In the genomic region with DNA sequence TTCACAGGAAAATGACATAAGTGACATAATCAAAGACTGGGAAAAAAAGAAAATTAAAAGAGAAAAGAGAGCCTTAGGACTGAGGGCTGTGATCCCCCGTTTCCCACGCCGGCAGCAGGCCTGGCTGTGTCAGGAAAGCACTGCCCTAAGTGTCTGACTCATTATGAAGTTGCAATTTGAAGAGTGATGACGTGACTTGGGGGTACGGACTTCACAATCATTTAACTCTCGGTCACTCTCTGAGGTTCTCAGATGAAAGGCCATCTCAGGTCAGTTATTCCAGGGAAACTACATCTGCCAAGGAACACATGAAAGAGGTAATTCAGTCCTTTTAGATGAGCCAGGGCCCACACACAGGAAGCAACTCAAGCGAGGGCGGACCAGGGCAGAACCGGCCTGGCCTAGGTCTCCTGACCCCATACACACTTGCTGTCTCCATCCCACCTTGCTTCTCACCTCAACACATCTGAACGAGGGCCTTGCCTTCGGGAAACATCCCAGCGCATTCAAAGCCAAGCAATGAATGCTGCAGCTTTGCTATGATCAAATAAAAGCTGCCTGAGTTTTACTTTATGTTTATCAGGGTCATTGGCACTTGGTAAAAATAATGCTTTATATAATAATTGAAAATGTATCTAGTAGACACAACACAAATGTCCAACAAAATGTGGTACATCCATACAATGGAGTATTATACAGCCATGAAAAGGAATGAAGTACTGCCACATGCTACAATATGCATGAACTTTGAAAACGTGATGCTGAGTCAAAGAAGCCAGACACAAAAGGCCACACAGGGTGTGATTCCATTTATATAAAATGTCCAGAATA, we compare ENCODE assay signal across 8 cellular contexts. TPM values are rescaled to one million over a fixed set of nuclear protein-coding genes. Genes with fewer than 3 reads are reported as not detected.
DNase-seq lines count a peak whose midpoint lies in the region; ATAC-seq and TF ChIP-seq lines count a peak whose summit lies in the region.

No MANE protein-coding gene starts in this region.

- DNase-seq in fibroblast of gingiva (ENCODE audit: low read depth), result peak; percentile 96
- DNase-seq in progenitor cell of endocrine pancreas (ENCODE audit: low spot score, unreplicated experiment), result no peak
- DNase-seq in occipital lobe (lab: John Stamatoyannopoulos, UW), result no peak
- DNase-seq in stimulated activated CD4-positive, alpha-beta T cell treated with anti-CD3 and anti-CD28 coated beads, Interleukin-4, amount 100 ng/mL, for 4 hours, result no peak

- peaks cover 39% of the 10 kb centered on the region for H3K4me1 Mint-ChIP-seq in progenitor cell of endocrine pancreas (ENCODE audit: low read depth)

- TF ChIP-seq CTCF in progenitor cell of endocrine pancreas (IDR thresholded peaks at IDR 0.05; ENCODE audit: unreplicated experiment), result no peak

- H3K27ac Mint-ChIP-seq in progenitor cell of endocrine pancreas, result no peak overlapping the region

- H3K36me3 Mint-ChIP-seq in progenitor cell of endocrine pancreas (ENCODE audit: insufficient read depth), result peaks cover 10% of the 10 kb centered on the region

- H3K27me3 Mint-ChIP-seq in progenitor cell of endocrine pancreas, result peaks cover 14% of the 10 kb centered on the region

- ATAC-seq in GM18520 (IDR thresholded peaks at IDR 0.05; ENCODE audit: unreplicated experiment) (peak; percentile 23), SK-N-SH treated with all-trans-retinoic acid at 6 μM for 48 hours (peak; percentile 42), HG03039 (IDR thresholded peaks at IDR 0.05; ENCODE audit: unreplicated experiment) (no peak), GM21825 (IDR thresholded peaks at IDR 0.05; ENCODE audit: unreplicated experiment) (no peak)

- peak overlapping the region; percentile 9 for H3K4me3 Mint-ChIP-seq in progenitor cell of endocrine pancreas (ENCODE audit: low read depth)

- H3K9me3 Mint-ChIP-seq in progenitor cell of endocrine pancreas (ENCODE audit: low read depth), result no peaks in the 10 kb centered on the region

TF ChIP-seq in SK-N-SH treated with all-trans-retinoic acid at 6 μM for 48 hours, 23 proteins besides CTCF, POLR2A, EP300 and RAD21:
- no peak for TF ChIP-seq GLIS3 (CRISPR knock-in tag; IDR thresholded peaks at IDR 0.05)
- TF ChIP-seq, protein P1, sequence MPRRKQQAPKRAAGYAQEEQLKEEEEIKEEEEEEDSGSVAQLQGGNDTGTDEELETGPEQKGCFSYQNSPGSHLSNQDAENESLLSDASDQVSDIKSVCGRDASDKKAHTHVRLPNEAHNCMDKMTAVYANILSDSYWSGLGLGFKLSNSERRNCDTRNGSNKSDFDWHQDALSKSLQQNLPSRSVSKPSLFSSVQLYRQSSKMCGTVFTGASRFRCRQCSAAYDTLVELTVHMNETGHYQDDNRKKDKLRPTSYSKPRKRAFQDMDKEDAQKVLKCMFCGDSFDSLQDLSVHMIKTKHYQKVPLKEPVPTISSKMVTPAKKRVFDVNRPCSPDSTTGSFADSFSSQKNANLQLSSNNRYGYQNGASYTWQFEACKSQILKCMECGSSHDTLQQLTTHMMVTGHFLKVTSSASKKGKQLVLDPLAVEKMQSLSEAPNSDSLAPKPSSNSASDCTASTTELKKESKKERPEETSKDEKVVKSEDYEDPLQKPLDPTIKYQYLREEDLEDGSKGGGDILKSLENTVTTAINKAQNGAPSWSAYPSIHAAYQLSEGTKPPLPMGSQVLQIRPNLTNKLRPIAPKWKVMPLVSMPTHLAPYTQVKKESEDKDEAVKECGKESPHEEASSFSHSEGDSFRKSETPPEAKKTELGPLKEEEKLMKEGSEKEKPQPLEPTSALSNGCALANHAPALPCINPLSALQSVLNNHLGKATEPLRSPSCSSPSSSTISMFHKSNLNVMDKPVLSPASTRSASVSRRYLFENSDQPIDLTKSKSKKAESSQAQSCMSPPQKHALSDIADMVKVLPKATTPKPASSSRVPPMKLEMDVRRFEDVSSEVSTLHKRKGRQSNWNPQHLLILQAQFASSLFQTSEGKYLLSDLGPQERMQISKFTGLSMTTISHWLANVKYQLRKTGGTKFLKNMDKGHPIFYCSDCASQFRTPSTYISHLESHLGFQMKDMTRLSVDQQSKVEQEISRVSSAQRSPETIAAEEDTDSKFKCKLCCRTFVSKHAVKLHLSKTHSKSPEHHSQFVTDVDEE (CRISPR knock-in tag; IDR thresholded peaks at IDR 0.05), result no peak
- TF ChIP-seq, protein P2, sequence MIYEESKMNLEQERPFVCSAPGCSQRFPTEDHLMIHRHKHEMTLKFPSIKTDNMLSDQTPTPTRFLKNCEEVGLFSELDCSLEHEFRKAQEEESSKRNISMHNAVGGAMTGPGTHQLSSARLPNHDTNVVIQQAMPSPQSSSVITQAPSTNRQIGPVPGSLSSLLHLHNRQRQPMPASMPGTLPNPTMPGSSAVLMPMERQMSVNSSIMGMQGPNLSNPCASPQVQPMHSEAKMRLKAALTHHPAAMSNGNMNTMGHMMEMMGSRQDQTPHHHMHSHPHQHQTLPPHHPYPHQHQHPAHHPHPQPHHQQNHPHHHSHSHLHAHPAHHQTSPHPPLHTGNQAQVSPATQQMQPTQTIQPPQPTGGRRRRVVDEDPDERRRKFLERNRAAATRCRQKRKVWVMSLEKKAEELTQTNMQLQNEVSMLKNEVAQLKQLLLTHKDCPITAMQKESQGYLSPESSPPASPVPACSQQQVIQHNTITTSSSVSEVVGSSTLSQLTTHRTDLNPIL (CRISPR knock-in tag; IDR thresholded peaks at IDR 0.05; ENCODE audit: low read depth), result 0 out of 2 replicates have a peak, but pooled peaks have one; percentile 33
- TF ChIP-seq ZNF565 (CRISPR knock-in tag; conservative IDR thresholded peaks at IDR 0.05; ENCODE audit: low read depth), result no peak
- TF ChIP-seq, protein P3, sequence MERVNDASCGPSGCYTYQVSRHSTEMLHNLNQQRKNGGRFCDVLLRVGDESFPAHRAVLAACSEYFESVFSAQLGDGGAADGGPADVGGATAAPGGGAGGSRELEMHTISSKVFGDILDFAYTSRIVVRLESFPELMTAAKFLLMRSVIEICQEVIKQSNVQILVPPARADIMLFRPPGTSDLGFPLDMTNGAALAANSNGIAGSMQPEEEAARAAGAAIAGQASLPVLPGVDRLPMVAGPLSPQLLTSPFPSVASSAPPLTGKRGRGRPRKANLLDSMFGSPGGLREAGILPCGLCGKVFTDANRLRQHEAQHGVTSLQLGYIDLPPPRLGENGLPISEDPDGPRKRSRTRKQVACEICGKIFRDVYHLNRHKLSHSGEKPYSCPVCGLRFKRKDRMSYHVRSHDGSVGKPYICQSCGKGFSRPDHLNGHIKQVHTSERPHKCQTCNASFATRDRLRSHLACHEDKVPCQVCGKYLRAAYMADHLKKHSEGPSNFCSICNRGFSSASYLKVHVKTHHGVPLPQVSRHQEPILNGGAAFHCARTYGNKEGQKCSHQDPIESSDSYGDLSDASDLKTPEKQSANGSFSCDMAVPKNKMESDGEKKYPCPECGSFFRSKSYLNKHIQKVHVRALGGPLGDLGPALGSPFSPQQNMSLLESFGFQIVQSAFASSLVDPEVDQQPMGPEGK (CRISPR knock-in tag; IDR thresholded peaks at IDR 0.05; ENCODE audit: borderline replicate concordance), result no peak
- TF ChIP-seq ESRRG (CRISPR knock-in tag; IDR thresholded peaks at IDR 0.05), result no peak
- TF ChIP-seq TOX (CRISPR knock-in tag; IDR thresholded peaks at IDR 0.05; ENCODE audit: borderline replicate concordance), result peak; percentile 80; the same call in 1 of the 2 replicates
- TF ChIP-seq ISL1 (CRISPR knock-in tag; IDR thresholded peaks at IDR 0.05), result peak; percentile 69
- TF ChIP-seq ZNF8 (CRISPR knock-in tag; IDR thresholded peaks at IDR 0.05), result peak; percentile 100
- no peak for TF ChIP-seq CSDC2 (CRISPR knock-in tag; IDR thresholded peaks at IDR 0.05)
- TF ChIP-seq, protein P4, sequence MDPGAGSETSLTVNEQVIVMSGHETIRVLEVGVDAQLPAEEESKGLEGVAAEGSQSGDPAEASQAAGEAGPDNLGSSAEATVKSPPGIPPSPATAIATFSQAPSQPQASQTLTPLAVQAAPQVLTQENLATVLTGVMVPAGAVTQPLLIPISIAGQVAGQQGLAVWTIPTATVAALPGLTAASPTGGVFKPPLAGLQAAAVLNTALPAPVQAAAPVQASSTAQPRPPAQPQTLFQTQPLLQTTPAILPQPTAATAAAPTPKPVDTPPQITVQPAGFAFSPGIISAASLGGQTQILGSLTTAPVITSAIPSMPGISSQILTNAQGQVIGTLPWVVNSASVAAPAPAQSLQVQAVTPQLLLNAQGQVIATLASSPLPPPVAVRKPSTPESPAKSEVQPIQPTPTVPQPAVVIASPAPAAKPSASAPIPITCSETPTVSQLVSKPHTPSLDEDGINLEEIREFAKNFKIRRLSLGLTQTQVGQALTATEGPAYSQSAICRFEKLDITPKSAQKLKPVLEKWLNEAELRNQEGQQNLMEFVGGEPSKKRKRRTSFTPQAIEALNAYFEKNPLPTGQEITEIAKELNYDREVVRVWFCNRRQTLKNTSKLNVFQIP (CRISPR knock-in tag; IDR thresholded peaks at IDR 0.05; ENCODE audit: borderline replicate concordance, low read depth), result peak; percentile 12; the same call in 1 of the 2 replicates
- TF ChIP-seq ZFP30 (CRISPR knock-in tag; IDR thresholded peaks at IDR 0.05), result no peak
- TF ChIP-seq ZFP3 (CRISPR knock-in tag; IDR thresholded peaks at IDR 0.05), result peak; percentile 54; the same call in 1 of the 2 replicates

RNA-seq across cellular contexts. Expression of a gene that starts 2.7 kb away (rescaled TPM):
- total RNA-seq in progenitor cell of endocrine pancreas (37.2 and 38.8 TPM in 2 replicates), occipital lobe (7.5 TPM)

RNA-seq across cellular contexts. Expression of a gene that starts 25.2 kb away (rescaled TPM):
- total RNA-seq in progenitor cell of endocrine pancreas (not detected in 2 replicates), occipital lobe (not detected)

Comparison
In these comparisons a context has a peak if more than half of its experiments do, and no peak if none do; other contexts are left out.
1. ATAC-seq: peak in GM18520 (single experiment) and SK-N-SH treated with all-trans-retinoic acid at 6 μM for 48 hours (single experiment); none in HG03039 (single experiment) and GM21825 (single experiment).